Comparison of ENCODE assay signal across 8 cellular contexts in genomic region chr1:113811888-113812660, GRCh38. TPM values are rescaled to one million over a fixed set of nuclear protein-coding genes. Genes with fewer than 3 reads are reported as not detected.
DNase-seq lines count a peak whose midpoint lies in the region; ATAC-seq and TF ChIP-seq lines count a peak whose summit lies in the region.

RSBN1 (minus strand) TSS chr1:113812476; CDS start chr1:113812412, 64 bp downstream.

- peak within 1 kb of the TSS; percentile 64 for H3K27ac ChIP-seq in parathyroid adenoma
- H3K27ac ChIP-seq in tibial nerve, result peak within 1 kb of the TSS; percentile 89 to 99 (median 96)

- peaks cover 16% of the 10 kb centered on the region for H3K36me3 Mint-ChIP-seq in activated naive CD8-positive, alpha-beta T cell treated with anti-CD3 and anti-CD28 coated beads, Interleukin-2, amount 50 U/mL, for 24 hours (ENCODE audit: low read depth)

- H3K36me3 ChIP-seq in parathyroid adenoma (ENCODE audit: control insufficient read depth, insufficient read depth, low read length), result no peaks in the 10 kb centered on the region
- H3K36me3 ChIP-seq in tibial nerve, result no peaks in the 10 kb centered on the region

- no peaks in the 10 kb centered on the region for H3K27me3 Mint-ChIP-seq in activated naive CD8-positive, alpha-beta T cell treated with anti-CD3 and anti-CD28 coated beads, Interleukin-2, amount 50 U/mL, for 24 hours

- intact Hi-C loops in Right ventricle myocardium superior (cut with DNase I), result loop anchor here (10.0 kb wide), 1 partner anchor 57 kb away; the partner anchor contains the start of gene PHTF1

- H3K4me3 Mint-ChIP-seq in activated naive CD8-positive, alpha-beta T cell treated with anti-CD3 and anti-CD28 coated beads, Interleukin-2, amount 50 U/mL, for 24 hours, result peak within 1 kb of the TSS; percentile 96

- peaks cover 3% of the 10 kb centered on the region for H3K4me1 ChIP-seq in parathyroid adenoma
- peaks cover 0 to 26% (median 8%) of the 10 kb centered on the region in 4 donors for H3K4me1 ChIP-seq in tibial nerve

- peak; percentile 15 for TF ChIP-seq CTCF in GM12873 (IDR thresholded peaks at IDR 0.05; ENCODE audit: insufficient read depth, low read depth, low read length, missing control alignments)
- no peak for TF ChIP-seq CTCF in parathyroid adenoma (IDR thresholded peaks at IDR 0.05)
- peak in 3 of 5 experiments; percentile 8 to 53 (median 41) for TF ChIP-seq CTCF in tibial nerve (IDR thresholded peaks at IDR 0.05)

- H3K27ac Mint-ChIP-seq in activated naive CD8-positive, alpha-beta T cell treated with anti-CD3 and anti-CD28 coated beads, Interleukin-2, amount 50 U/mL, for 24 hours, result peak within 1 kb of the TSS; percentile 90

- peaks cover 14% of the 10 kb centered on the region for H3K79me2 ChIP-seq in parathyroid adenoma

- peak within 1 kb of the TSS; percentile 92 for H3K4me2 ChIP-seq in parathyroid adenoma (ENCODE audit: low read length)

- no peaks in the 10 kb centered on the region for H3K9me3 Mint-ChIP-seq in activated naive CD8-positive, alpha-beta T cell treated with anti-CD3 and anti-CD28 coated beads, Interleukin-2, amount 50 U/mL, for 24 hours

- peak; percentile 91 to 94 for TF ChIP-seq EP300 in tibial nerve (IDR thresholded peaks at IDR 0.05)

- H3K27me3 ChIP-seq in parathyroid adenoma (ENCODE audit: control insufficient read depth, insufficient read depth, low read length) (no peaks in the 10 kb centered on the region), tibial nerve (no peaks in the 10 kb centered on the region)

- H3K9ac ChIP-seq in parathyroid adenoma, result peak within 1 kb of the TSS; percentile 84

- peak; percentile 70 to 96 for TF ChIP-seq POLR2A in tibial nerve (IDR thresholded peaks at IDR 0.05)

- ATAC-seq in HG02763 (IDR thresholded peaks at IDR 0.05; ENCODE audit: unreplicated experiment) (peak; percentile 96), Right ventricle myocardium superior (ENCODE audit: poor library complexity) (peak; percentile 96)
- ATAC-seq in activated naive CD8-positive, alpha-beta T cell treated with anti-CD3 and anti-CD28 coated beads, Interleukin-2, amount 50 U/mL, for 24 hours, result peak; percentile 97

- H3K9me3 ChIP-seq in parathyroid adenoma (ENCODE audit: control insufficient read depth, low read length) (no peaks in the 10 kb centered on the region), tibial nerve (no peaks in the 10 kb centered on the region)

- whole genome bisulfite sequencing in tibial nerve, 2 donors, result 1% methylated on average over 62 to 72 of the region's 82 CpGs

- peaks cover 40% of the 10 kb centered on the region for H3K4me1 Mint-ChIP-seq in activated naive CD8-positive, alpha-beta T cell treated with anti-CD3 and anti-CD28 coated beads, Interleukin-2, amount 50 U/mL, for 24 hours

- peak within 1 kb of the TSS; percentile 82 for H2AFZ ChIP-seq in parathyroid adenoma

- DNase-seq in NCI-H1417 treated with DMSO at 0.1 percent for 48 hours (lab: John Stamatoyannopoulos, UW) (peak; percentile 82), SW480 (ENCODE audit: low spot score) (peak; percentile 98), Right ventricle myocardium superior (peak; percentile 99), tibial nerve (ENCODE audit: low spot score in 2 of 2) (peak; percentile 95 to 96)
- peak; percentile 97 for DNase-seq in activated naive CD8-positive, alpha-beta T cell treated with anti-CD3 and anti-CD28 coated beads, Interleukin-2, amount 50 U/mL, for 24 hours

- H3K4me3 ChIP-seq in parathyroid adenoma (ENCODE audit: low read depth, low read length), result peak within 1 kb of the TSS; percentile 92
- peak within 1 kb of the TSS; percentile 88 to 99 (median 96) for H3K4me3 ChIP-seq in tibial nerve

RNA-seq across cellular contexts. Expression of gene RSBN1, which starts in this region (rescaled TPM):
- total RNA-seq in Right ventricle myocardium superior, result 9.6 TPM
- 10 to 100 TPM; 18.9 to 33.9 (median 28.7) TPM for total RNA-seq in tibial nerve

Comparison
In these comparisons a context has a peak if more than half of its experiments do, and no peak if none do; other contexts are left out.
1. Peak in every context shown above with its lines: DNase-seq, ATAC-seq, H3K4me3 ChIP-seq and H3K27ac ChIP-seq.